27 cellular contexts compared by ENCODE assay signal in the genomic region with DNA sequence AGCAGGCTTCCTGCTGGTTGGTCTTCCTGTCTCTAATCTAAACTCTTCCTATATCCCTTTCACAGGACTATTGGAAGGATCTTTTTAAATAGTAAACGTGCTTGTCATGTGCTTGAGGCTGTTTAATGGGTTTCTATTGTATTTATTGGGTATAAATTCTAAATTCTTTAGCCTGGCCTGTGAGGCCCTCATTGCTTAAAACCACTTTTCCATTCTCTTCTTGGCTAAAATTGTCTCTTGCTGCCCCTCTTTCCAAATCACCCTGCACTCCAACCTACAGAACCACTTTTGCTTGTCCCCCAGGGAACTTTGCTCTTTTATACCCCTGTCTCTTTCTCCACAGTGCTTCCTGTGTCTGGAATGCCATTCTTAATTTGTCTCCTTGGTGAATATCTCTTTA. TPM values are rescaled to one million over a fixed set of nuclear protein-coding genes. Genes with fewer than 3 reads are reported as not detected.
DNase-seq lines count a peak whose midpoint lies in the region; ATAC-seq and TF ChIP-seq lines count a peak whose summit lies in the region.
"Had no signal": no experiment of that assay in that cellular context is flagged by ENCODE, and none has a peak within 500 bp of the region (broad histone marks: within the 10 kb centered on the region; RNA-seq: fewer than 3 reads in every experiment).

No MANE protein-coding gene starts in this region.

- no peak overlapping the region for H4K12ac ChIP-seq in trophoblast cell (ENCODE audit: low read depth, low read length)

- H2BK12ac ChIP-seq in trophoblast cell (ENCODE audit: low read length): no peak overlapping the region

- H3K18ac ChIP-seq in trophoblast cell (ENCODE audit: low read length): no peak overlapping the region

- no peak overlapping the region for H3K23ac ChIP-seq in trophoblast cell (ENCODE audit: low read length)

- H3K4ac ChIP-seq in trophoblast cell (ENCODE audit: low read depth, low read length): no peak overlapping the region

- no peak overlapping the region for H2BK120ac ChIP-seq in trophoblast cell (ENCODE audit: insufficient read depth, low read length, poor library complexity)

- H3K36me3 ChIP-seq in GM23338 (ENCODE audit: insufficient read depth) (no peaks in the 10 kb centered on the region), endodermal cell (ENCODE audit: control insufficient read depth, insufficient read depth, low read length) (no peaks in the 10 kb centered on the region), neural progenitor cell (no peaks in the 10 kb centered on the region), trophoblast cell (ENCODE audit: control insufficient read depth in 1 of 2, insufficient read depth in 2 of 2, low read length in 2 of 2) (no peaks in the 10 kb centered on the region), upper lobe of right lung (no peaks in the 10 kb centered on the region)
- H3K36me3 ChIP-seq: SJSA1 had no signal

- H4K91ac ChIP-seq in trophoblast cell (ENCODE audit: low read depth, low read length): no peak overlapping the region

- no peaks in the 10 kb centered on the region for H3K36me3 Mint-ChIP-seq in GM23338 (ENCODE audit: low read depth)
- no peaks in the 10 kb centered on the region for H3K36me3 Mint-ChIP-seq in endodermal cell (ENCODE audit: low read depth)
- H3K36me3 Mint-ChIP-seq in neural progenitor cell: no peaks in the 10 kb centered on the region
- H3K36me3 Mint-ChIP-seq in activated T-cell treated with anti-CD3 and anti-CD28 coated beads, Interleukin-2, amount 50 U/mL, for 4 hours (ENCODE audit: insufficient read depth): no peaks in the 10 kb centered on the region
- H3K36me3 Mint-ChIP-seq: CD8-positive, alpha-beta T cell had no signal

- H3K4me1 ChIP-seq in GM23338 (ENCODE audit: insufficient read depth) (0 out of 2 replicates have a peak, but pooled peaks cover 4% of the 10 kb centered on the region), endodermal cell (ENCODE audit: control insufficient read depth, insufficient read depth, low read length) (no peaks in the 10 kb centered on the region), neural progenitor cell (peaks cover 11% of the 10 kb centered on the region), trophoblast cell (ENCODE audit: control insufficient read depth in 1 of 2, insufficient read depth in 2 of 2, low read length in 2 of 2) (peaks cover 0 to 4% of the 10 kb centered on the region in 2 experiments), upper lobe of right lung (no peaks in the 10 kb centered on the region)

- H3K79me1 ChIP-seq in trophoblast cell (ENCODE audit: low read length): no peaks in the 10 kb centered on the region

- DNase-seq in GM23338 (ENCODE audit: low spot score): no peak
- peak; percentile 62 for DNase-seq in NCI-H69 (lab: John Stamatoyannopoulos, UW)
- no peak for DNase-seq in endodermal cell
- DNase-seq in neural progenitor cell (ENCODE audit: low spot score): no peak
- DNase-seq in trophoblast cell: no peak
- no peak for DNase-seq in upper lobe of right lung
- no peak for DNase-seq in NCI-H446 treated with DMSO at 0.1 percent for 48 hours (lab: John Stamatoyannopoulos, UW)
- no peak for DNase-seq in activated T-cell treated with anti-CD3 and anti-CD28 coated beads, Interleukin-2, amount 50 U/mL, for 4 hours
- DNase-seq: ACHN; C1 segment of cervical spinal cord; Calu3; CD8-positive, alpha-beta T cell; GDM1; HFFc6; MM.1S; NCI-H1048; NCI-H1417 treated with DMSO at 0.1 percent for 48 hours; NCI-H187; NCI-H510A; NCI-H748 treated with DMSO at 0.1 percent for 48 hours had no signal

- H3K27ac Mint-ChIP-seq in GM23338: peak overlapping the region; percentile 32
- H3K27ac Mint-ChIP-seq in endodermal cell: no peak overlapping the region
- peak overlapping the region; percentile 21 for H3K27ac Mint-ChIP-seq in neural progenitor cell
- H3K27ac Mint-ChIP-seq: CD8-positive, alpha-beta T cell; HFFc6 had no signal

- H3K9me3 ChIP-seq in endodermal cell (ENCODE audit: control insufficient read depth, low read length) (peaks cover 5% of the 10 kb centered on the region), neural progenitor cell (ENCODE audit: low read depth) (no peaks in the 10 kb centered on the region), trophoblast cell (ENCODE audit: insufficient read depth, low read depth, low read length) (no peaks in the 10 kb centered on the region), upper lobe of right lung (no peaks in the 10 kb centered on the region)
- H3K9me3 ChIP-seq: SJSA1 had no signal

- intact Hi-C loops in upper lobe of right lung (cut with DNase I): no loop called here

- H2AFZ ChIP-seq in GM23338: peak overlapping the region; percentile 48
- peak overlapping the region; percentile 79 for H2AFZ ChIP-seq in neural progenitor cell (replicated peaks)
- no peak overlapping the region for H2AFZ ChIP-seq in trophoblast cell (ENCODE audit: insufficient read depth, low read length, poor library complexity)

- H3K9ac ChIP-seq in endodermal cell (ENCODE audit: extremely low read depth, low read length, poor library complexity, severe bottlenecking) (no peak overlapping the region), neural progenitor cell (no peak overlapping the region), trophoblast cell (ENCODE audit: low read length) (no peak overlapping the region)

- H3K4me1 Mint-ChIP-seq in GM23338 (peaks cover 11% of the 10 kb centered on the region), endodermal cell (peaks cover 6% of the 10 kb centered on the region), neural progenitor cell (peaks cover 7% of the 10 kb centered on the region)
- no peaks in the 10 kb centered on the region for H3K4me1 Mint-ChIP-seq in activated T-cell treated with anti-CD3 and anti-CD28 coated beads, Interleukin-2, amount 50 U/mL, for 4 hours (ENCODE audit: low read depth)

- no peak overlapping the region for H4K8ac ChIP-seq in trophoblast cell (ENCODE audit: low read depth, low read length)

- H3K27me3 ChIP-seq in GM23338 (ENCODE audit: insufficient read depth): no peaks in the 10 kb centered on the region
- no peaks in the 10 kb centered on the region for H3K27me3 ChIP-seq in endodermal cell (ENCODE audit: control insufficient read depth, insufficient read depth, low read length, poor library complexity, severe bottlenecking)
- no peaks in the 10 kb centered on the region for H3K27me3 ChIP-seq in neural progenitor cell
- H3K27me3 ChIP-seq in trophoblast cell (ENCODE audit: insufficient read depth, low read length): no peaks in the 10 kb centered on the region
- no peaks in the 10 kb centered on the region for H3K27me3 ChIP-seq in upper lobe of right lung
- H3K27me3 ChIP-seq: SJSA1 had no signal

- no peak overlapping the region for H3K4me3 ChIP-seq in GM23338
- no peak overlapping the region for H3K4me3 ChIP-seq in endodermal cell (ENCODE audit: low read length)
- H3K4me3 ChIP-seq in neural progenitor cell: no peak overlapping the region
- no peak overlapping the region for H3K4me3 ChIP-seq in trophoblast cell (ENCODE audit: low read depth, low read length)
- H3K4me3 ChIP-seq in upper lobe of right lung: no peak overlapping the region
- H3K4me3 ChIP-seq: K562, SJSA1 had no signal

- H3K4me2 ChIP-seq in GM23338 (peak overlapping the region; percentile 7; the same call in 1 of the 2 replicates), neural progenitor cell (peak overlapping the region; percentile 54), trophoblast cell (ENCODE audit: low read length) (no peak overlapping the region)

- H3F3A ChIP-seq in GM23338 (replicated peaks; ENCODE audit: low read depth) (no peaks in the 10 kb centered on the region), neural progenitor cell (ENCODE audit: low read depth) (no peaks in the 10 kb centered on the region)

- peaks cover 2% of the 10 kb centered on the region for H3K27me3 Mint-ChIP-seq in GM23338 (ENCODE audit: insufficient read depth, low read depth, poor library complexity)
- no peaks in the 10 kb centered on the region for H3K27me3 Mint-ChIP-seq in endodermal cell (ENCODE audit: insufficient read depth)
- no peaks in the 10 kb centered on the region for H3K27me3 Mint-ChIP-seq in neural progenitor cell (ENCODE audit: insufficient read depth, low read depth)
- H3K27me3 Mint-ChIP-seq in activated T-cell treated with anti-CD3 and anti-CD28 coated beads, Interleukin-2, amount 50 U/mL, for 4 hours (ENCODE audit: low read depth): no peaks in the 10 kb centered on the region

- no peak overlapping the region for H3K27ac ChIP-seq in GM23338 (ENCODE audit: low read depth)
- H3K27ac ChIP-seq in endodermal cell (ENCODE audit: low read depth, low read length): peak overlapping the region; percentile 4
- no peak overlapping the region for H3K27ac ChIP-seq in neural progenitor cell
- no peak overlapping the region for H3K27ac ChIP-seq in trophoblast cell (ENCODE audit: low read depth, low read length)
- no peak overlapping the region for H3K27ac ChIP-seq in upper lobe of right lung
- H3K27ac ChIP-seq: HL-60, SJSA1 had no signal

- H3K14ac ChIP-seq in trophoblast cell (ENCODE audit: low read length): no peak overlapping the region

- no peak for TF ChIP-seq CTCF in GM23338 (conservative IDR thresholded peaks at IDR 0.05; ENCODE audit: low read depth in 2 of 2)
- no peak for TF ChIP-seq CTCF in endodermal cell (conservative IDR thresholded peaks at IDR 0.05)
- TF ChIP-seq CTCF in neural progenitor cell (IDR thresholded peaks at IDR 0.05): no peak
- TF ChIP-seq CTCF in upper lobe of right lung (IDR thresholded peaks at IDR 0.05): no peak

- H3K79me2 ChIP-seq in GM23338 (replicated peaks; ENCODE audit: insufficient read depth): no peaks in the 10 kb centered on the region
- no peaks in the 10 kb centered on the region for H3K79me2 ChIP-seq in neural progenitor cell (ENCODE audit: low read depth)
- H3K79me2 ChIP-seq in trophoblast cell (ENCODE audit: control insufficient read depth, insufficient read depth, low read length, poor library complexity): no peaks in the 10 kb centered on the region

- H3K4me3 Mint-ChIP-seq in GM23338: no peak overlapping the region
- no peak overlapping the region for H3K4me3 Mint-ChIP-seq in endodermal cell
- H3K4me3 Mint-ChIP-seq in neural progenitor cell: no peak overlapping the region
- no peak overlapping the region for H3K4me3 Mint-ChIP-seq in activated T-cell treated with anti-CD3 and anti-CD28 coated beads, Interleukin-2, amount 50 U/mL, for 4 hours
- H3K4me3 Mint-ChIP-seq: CD8-positive, alpha-beta T cell; HFFc6 had no signal

- no peaks in the 10 kb centered on the region for H3K9me2 ChIP-seq in GM23338 (ENCODE audit: insufficient read depth)

- H4K20me1 ChIP-seq in GM23338 (replicated peaks; ENCODE audit: insufficient read depth) (no peaks in the 10 kb centered on the region), neural progenitor cell (ENCODE audit: low read depth) (no peaks in the 10 kb centered on the region)

- H3K9me3 Mint-ChIP-seq in GM23338 (no peaks in the 10 kb centered on the region), endodermal cell (no peaks in the 10 kb centered on the region), neural progenitor cell (peaks cover 2% of the 10 kb centered on the region)
- peaks cover 10% of the 10 kb centered on the region for H3K9me3 Mint-ChIP-seq in activated T-cell treated with anti-CD3 and anti-CD28 coated beads, Interleukin-2, amount 50 U/mL, for 4 hours
- H3K9me3 Mint-ChIP-seq: HFFc6 had no signal

- H2BK5ac ChIP-seq in trophoblast cell (ENCODE audit: low read depth, low read length, poor library complexity): no peak overlapping the region

- no CpG with 5 or more reads among the region's 1 CpG for WGBS in endodermal cell (ENCODE audit: insufficient coverage in 1 of 2, insufficient read length in 1 of 2), 2 experiments
- WGBS in trophoblast cell (ENCODE audit: extremely low coverage, insufficient coverage, insufficient read length): no CpG with 5 or more reads among the region's 1 CpG

- no peak for ATAC-seq in GM23338
- no peak for ATAC-seq in upper lobe of right lung
- no peak for ATAC-seq in activated T-cell treated with anti-CD3 and anti-CD28 coated beads, Interleukin-2, amount 50 U/mL, for 4 hours
- ATAC-seq: CD8-positive, alpha-beta T cell; HepG2; K562 had no signal

- H2AK5ac ChIP-seq in trophoblast cell (ENCODE audit: low read length): no peak overlapping the region

RNA-seq across cellular contexts. Expression of gene MUC15, which starts 46.4 kb away (rescaled TPM):
- total RNA-seq in GM23338 (2014; rRNA removed; shearing (Covaris generic)): not detected in 2 replicates
- polyA plus RNA-seq in GM23338 (2016; fragmentation: Nextera tagmentation; extraction: Ambion mirVana): not detected in 2 replicates
- not detected for total RNA-seq in endodermal cell
- polyA plus RNA-seq in endodermal cell (2013, experiment 1 of 2): not detected
- not detected for polyA plus RNA-seq in endodermal cell (2013, experiment 2 of 2)
- 0.28 TPM in 1 of 2 replicates, not detected in the other for total RNA-seq in neural progenitor cell (ENCODE audit: low replicate concordance)
- 433 and 477 TPM in 2 replicates for polyA plus RNA-seq in trophoblast cell (2013)
- 10.5 TPM for total RNA-seq in upper lobe of right lung
- not detected for total RNA-seq in activated T-cell treated with anti-CD3 and anti-CD28 coated beads, Interleukin-2, amount 50 U/mL, for 4 hours
- total RNA-seq: Calu3; CD8-positive, alpha-beta T cell; Daoy; HFFc6; LHCN-M2; OCI-LY7; SJSA1 had no signal
